1 cellular context compared by ENCODE assay signal in genomic region chr17:81238815-81239713, GRCh38.
TF ChIP-seq lines count a peak whose summit lies in the region.

NDUFAF8 (plus strand) TSS chr17:81239318; CDS start chr17:81239364, 46 bp downstream.
TEPSIN (minus strand) TSS chr17:81239055; CDS start chr17:81239033, 22 bp downstream.

TF ChIP-seq in HepG2, 621 proteins besides CTCF, POLR2A, EP300 and RAD21 (continued from another document and continues in another):
- TF ChIP-seq ZNF407 (CRISPR knock-in tag; IDR thresholded peaks at IDR 0.05; ENCODE audit: not compliant biosample characterization): no peak
- TF ChIP-seq KIAA2018 (CRISPR knock-in tag; IDR thresholded peaks at IDR 0.05; ENCODE audit: borderline replicate concordance): no peak
- no peak for TF ChIP-seq ZNF614 (CRISPR knock-in tag; IDR thresholded peaks at IDR 0.05; ENCODE audit: borderline replicate concordance)
- TF ChIP-seq ZNF263 (CRISPR knock-in tag; IDR thresholded peaks at IDR 0.05): peak; percentile 79
- no peak for TF ChIP-seq CREB3 (CRISPR knock-in tag; IDR thresholded peaks at IDR 0.05)
- no peak for TF ChIP-seq TMF1 (CRISPR knock-in tag; IDR thresholded peaks at IDR 0.05; ENCODE audit: low read depth)
- TF ChIP-seq ZNF44 (CRISPR knock-in tag; IDR thresholded peaks at IDR 0.05): no peak
- no peak; the same call in 1 of the 2 replicates for TF ChIP-seq FOXC1 (CRISPR knock-in tag; IDR thresholded peaks at IDR 0.05; ENCODE audit: borderline replicate concordance)
- TF ChIP-seq DDIT3 (CRISPR knock-in tag; IDR thresholded peaks at IDR 0.05): no peak
- no peak for TF ChIP-seq THAP8 (CRISPR knock-in tag; IDR thresholded peaks at IDR 0.05; ENCODE audit: borderline replicate concordance)
- no peak for TF ChIP-seq RFX3 (CRISPR knock-in tag; IDR thresholded peaks at IDR 0.05)
- TF ChIP-seq TIGD3 (CRISPR knock-in tag; IDR thresholded peaks at IDR 0.05; ENCODE audit: borderline replicate concordance): no peak
- TF ChIP-seq ZNF570 (CRISPR knock-in tag; IDR thresholded peaks at IDR 0.05; ENCODE audit: borderline replicate concordance): no peak
- TF ChIP-seq THYN1 (CRISPR knock-in tag; IDR thresholded peaks at IDR 0.05; ENCODE audit: borderline replicate concordance, low read depth): no peak
- peak; percentile 98 for TF ChIP-seq ARID4A (CRISPR knock-in tag; IDR thresholded peaks at IDR 0.05; ENCODE audit: borderline replicate concordance)
- TF ChIP-seq ELF1 (CRISPR knock-in tag; IDR thresholded peaks at IDR 0.05): peak; percentile 100
- TF ChIP-seq SOX13 (IDR thresholded peaks at IDR 0.05): no peak
- TF ChIP-seq SOX13 (CRISPR knock-in tag; conservative IDR thresholded peaks at IDR 0.05 in 1 of 2, IDR thresholded peaks at IDR 0.05 in 1 of 2): peak in 1 of 2 experiments; percentile 7; a peak in 2 of 4 replicates
- no peak for TF ChIP-seq GPBP1L1 (CRISPR knock-in tag; IDR thresholded peaks at IDR 0.05)
- no peak for TF ChIP-seq DNMT1 (CRISPR knock-in tag; IDR thresholded peaks at IDR 0.05)
- no peak for TF ChIP-seq SIX1 (CRISPR knock-in tag; IDR thresholded peaks at IDR 0.05; ENCODE audit: borderline replicate concordance)
- peak; percentile 26; the same call in 1 of the 2 replicates for TF ChIP-seq ZNF639 (CRISPR knock-in tag; conservative IDR thresholded peaks at IDR 0.05)
- TF ChIP-seq FOSL2 (CRISPR knock-in tag; IDR thresholded peaks at IDR 0.05): peak; percentile 4; the same call in 1 of the 2 replicates
